Comparison of ENCODE assay signal across 24 cellular contexts in the genomic region with DNA sequence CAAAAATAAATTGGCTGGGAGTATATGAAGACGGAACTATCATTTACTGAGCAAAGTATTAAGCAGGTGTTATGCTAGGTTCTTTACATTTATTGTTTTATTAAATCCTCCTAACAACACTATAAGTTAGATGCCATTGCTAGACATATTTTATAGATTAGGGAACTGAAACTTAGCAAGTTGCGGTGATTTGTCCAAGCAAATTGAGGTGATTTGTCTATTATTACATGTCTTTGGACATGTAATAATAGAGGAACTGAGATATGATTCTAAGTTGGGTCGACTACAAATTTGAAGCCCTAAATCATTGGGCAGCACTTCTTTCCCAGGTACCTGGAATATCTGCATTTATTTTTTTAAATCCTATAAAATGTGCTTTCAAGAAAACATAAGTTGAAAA.
"Had no signal": no experiment of that assay in that cellular context is flagged by ENCODE, and none has a peak within 500 bp of the region (broad histone marks: within the 10 kb centered on the region; RNA-seq: fewer than 3 reads in every experiment).

No MANE protein-coding gene starts in this region.

- H3K9me2 ChIP-seq: SK-N-SH had no signal

- DNase-seq: activated CD4-positive, alpha-beta memory T cell treated with anti-CD3 and anti-CD28 coated beads, Interleukin-2, amount 10 ng/mL, durations not matched to agents 7 days and 5 days; activated CD4-positive, alpha-beta T cell treated with anti-CD3 and anti-CD28 coated beads for 36 hours; activated CD4-positive, alpha-beta T cell treated with anti-CD3 and anti-CD28 coated beads, Interleukin-2, amount 50 U/mL, for 1 hour; activated gamma-delta T cell treated with Interleukin-2 at 50 U/mL for 16 hours; activated naive CD4-positive, alpha-beta T cell treated with anti-CD3 and anti-CD28 coated beads, Interleukin-2, amount 10 ng/mL, durations not matched to agents 7 days and 5 days; activated naive CD8-positive, alpha-beta T cell treated with anti-CD3 and anti-CD28 coated beads for 36 hours; activated T-cell treated with anti-CD3 and anti-CD28 coated beads for 4 hours; activated T-cell treated with anti-CD3 and anti-CD28 coated beads, Interleukin-2, amount 50 U/mL, for 72 hours; brain microvascular endothelial cell; NCI-H1105; NCI-H1436; NCI-H1694 treated with DMSO at 0.1 percent for 48 hours; NCI-H2029 treated with DMSO at 0.1 percent for 48 hours; NCI-H345; NCI-H510A; NCI-H526 treated with DMSO at 0.1 percent for 48 hours; NCI-H82; Right ventricle myocardium superior; SJCRH30; SK-N-SH; T-helper 1 cell; WERI-Rb-1 had no signal

- H3K4me3 ChIP-seq: cardiac muscle cell, SJCRH30 had no signal

- H3K36me3 Mint-ChIP-seq: activated naive CD4-positive, alpha-beta T cell treated with anti-CD3 and anti-CD28 coated beads, Interleukin-2, amount 10 ng/mL, durations not matched to agents 7 days and 5 days; activated naive CD8-positive, alpha-beta T cell treated with anti-CD3 and anti-CD28 coated beads for 36 hours had no signal

- H3K27me3 ChIP-seq: brain microvascular endothelial cell, cardiac muscle cell, SJCRH30 had no signal

- H3K9ac ChIP-seq: SK-N-SH had no signal

- H3K27ac ChIP-seq: brain microvascular endothelial cell, cardiac muscle cell, SJCRH30, WERI-Rb-1 had no signal

- H3K4me1 ChIP-seq: SJCRH30 had no signal

- ATAC-seq: activated CD4-positive, alpha-beta T cell treated with anti-CD3 and anti-CD28 coated beads for 36 hours; activated T-cell treated with anti-CD3 and anti-CD28 coated beads, Interleukin-2, amount 50 U/mL, for 72 hours had no signal

- H3K4me3 Mint-ChIP-seq: activated CD4-positive, alpha-beta memory T cell treated with anti-CD3 and anti-CD28 coated beads, Interleukin-2, amount 10 ng/mL, durations not matched to agents 7 days and 5 days; activated CD4-positive, alpha-beta T cell treated with anti-CD3 and anti-CD28 coated beads for 36 hours; activated naive CD4-positive, alpha-beta T cell treated with anti-CD3 and anti-CD28 coated beads, Interleukin-2, amount 10 ng/mL, durations not matched to agents 7 days and 5 days; activated naive CD8-positive, alpha-beta T cell treated with anti-CD3 and anti-CD28 coated beads for 36 hours; activated T-cell treated with anti-CD3 and anti-CD28 coated beads, Interleukin-2, amount 50 U/mL, for 72 hours had no signal

- H3K27ac Mint-ChIP-seq: activated CD4-positive, alpha-beta memory T cell treated with anti-CD3 and anti-CD28 coated beads, Interleukin-2, amount 10 ng/mL, durations not matched to agents 7 days and 5 days; activated CD4-positive, alpha-beta T cell treated with anti-CD3 and anti-CD28 coated beads for 36 hours; activated naive CD4-positive, alpha-beta T cell treated with anti-CD3 and anti-CD28 coated beads, Interleukin-2, amount 10 ng/mL, durations not matched to agents 7 days and 5 days; activated naive CD8-positive, alpha-beta T cell treated with anti-CD3 and anti-CD28 coated beads for 36 hours; activated T-cell treated with anti-CD3 and anti-CD28 coated beads, Interleukin-2, amount 50 U/mL, for 72 hours; activated T-helper 2 cell treated with anti-CD3 and anti-CD28 coated beads, Interferon-gamma antibody, Interleukin-2, Interleukin-4, amounts not matched to agents 10 μg/mL and 5 μg/mL and 100 μg/mL, durations not matched to agents 14 hours and 24 hours and 36 hours had no signal

- H3K27me3 Mint-ChIP-seq: activated CD4-positive, alpha-beta memory T cell treated with anti-CD3 and anti-CD28 coated beads, Interleukin-2, amount 10 ng/mL, durations not matched to agents 7 days and 5 days; activated CD4-positive, alpha-beta T cell treated with anti-CD3 and anti-CD28 coated beads for 36 hours; activated naive CD4-positive, alpha-beta T cell treated with anti-CD3 and anti-CD28 coated beads, Interleukin-2, amount 10 ng/mL, durations not matched to agents 7 days and 5 days; activated naive CD8-positive, alpha-beta T cell treated with anti-CD3 and anti-CD28 coated beads for 36 hours had no signal

- H3K4me1 Mint-ChIP-seq: activated CD4-positive, alpha-beta memory T cell treated with anti-CD3 and anti-CD28 coated beads, Interleukin-2, amount 10 ng/mL, durations not matched to agents 7 days and 5 days; activated CD4-positive, alpha-beta T cell treated with anti-CD3 and anti-CD28 coated beads for 36 hours; activated naive CD4-positive, alpha-beta T cell treated with anti-CD3 and anti-CD28 coated beads, Interleukin-2, amount 10 ng/mL, durations not matched to agents 7 days and 5 days; activated naive CD8-positive, alpha-beta T cell treated with anti-CD3 and anti-CD28 coated beads for 36 hours had no signal

- H3K9me3 ChIP-seq: SJCRH30, SK-N-SH had no signal

- H3K36me3 ChIP-seq: brain microvascular endothelial cell, cardiac muscle cell, SJCRH30, WERI-Rb-1 had no signal

- H3K4me2 ChIP-seq: SK-N-SH had no signal
